In the genomic region with DNA sequence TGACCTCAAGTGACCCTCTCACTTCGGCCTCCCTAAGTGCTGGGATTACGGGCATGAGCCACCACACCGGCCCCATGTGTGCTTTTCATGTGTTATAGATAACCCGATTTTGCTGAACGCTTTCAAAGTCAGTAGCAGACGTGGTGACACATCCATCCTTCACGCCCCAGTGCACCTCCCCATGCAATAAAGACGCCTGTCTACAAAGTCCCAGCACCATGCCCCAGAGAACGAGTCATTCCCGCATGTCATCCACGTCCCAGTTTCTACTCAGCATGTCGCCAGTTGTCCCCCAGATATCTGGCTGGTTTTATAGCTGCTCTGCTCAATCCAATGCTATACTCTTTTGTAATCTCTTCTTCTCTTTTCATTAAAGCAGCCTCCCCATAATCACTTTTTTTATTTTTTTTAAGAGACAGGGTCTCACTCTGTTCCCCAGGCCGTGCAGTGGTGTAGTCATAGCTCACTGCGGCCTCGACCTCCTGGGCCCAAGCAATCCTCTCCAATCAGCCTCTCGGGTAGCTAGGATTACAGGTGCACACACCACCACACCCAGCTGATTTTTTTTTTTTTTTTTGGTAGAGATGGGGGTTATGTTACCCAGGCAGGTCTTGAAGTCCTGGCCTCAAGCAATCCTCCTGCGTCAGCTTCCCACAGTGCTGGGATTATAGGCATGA, we compare ENCODE assay signal across 8 cellular contexts. TPM values are rescaled to one million over a fixed set of nuclear protein-coding genes. Genes with fewer than 3 reads are reported as not detected.
DNase-seq lines count a peak whose midpoint lies in the region; ATAC-seq and TF ChIP-seq lines count a peak whose summit lies in the region.

No MANE protein-coding gene starts in this region.

- CTCF ChIA-PET in activated B cell treated with CpG ODN at 0.5 μM for 24 hours (lab: Charles Lee) = interaction anchor here (0.8 to 1.9 kb wide), 4 partner anchors 43 to 116 kb away, joined by 4 to 9 read pairs (median 4); a partner anchor contains a TSS

- H3K4me3 Mint-ChIP-seq in activated B cell treated with CpG ODN at 0.5 μM for 24 hours = peak overlapping the region; percentile 77

- no peaks in the 10 kb centered on the region for H3K27me3 ChIP-seq in tibial artery

- H3K4me1 Mint-ChIP-seq in activated B cell treated with CpG ODN at 0.5 μM for 24 hours = peaks cover 87% of the 10 kb centered on the region

- H3K9me3 Mint-ChIP-seq in activated B cell treated with CpG ODN at 0.5 μM for 24 hours = no peaks in the 10 kb centered on the region

- DNase-seq in Daoy (ENCODE audit: low read depth) (peak; percentile 77), activated B cell treated with CpG ODN at 0.5 μM for 24 hours (peak; percentile 57), glomerular visceral epithelial cell (ENCODE audit: extremely low spot score) (peak; percentile 84), tibial artery (no peak)
- peak; percentile 48 for DNase-seq in stimulated activated naive CD8-positive, alpha-beta T cell treated with anti-CD3 and anti-CD28 coated beads, Interleukin-15, Interleukin-2, amounts not matched to agents 100 U/mL and 50 U/mL, for 24 hours
- DNase-seq in activated CD4-positive, CD25-positive, alpha-beta regulatory T cell (lab: John Stamatoyannopoulos, UW) = no peak

- TF ChIP-seq CTCF in activated B cell treated with CpG ODN at 0.5 μM for 24 hours (IDR thresholded peaks at IDR 0.05) (no peak), tibial artery (IDR thresholded peaks at IDR 0.05) (no peak)

- no peak overlapping the region for H3K27ac ChIP-seq in tibial artery

- H3K9me3 ChIP-seq in tibial artery = no peaks in the 10 kb centered on the region

- peaks cover 0 to 35% (median 18%) of the 10 kb centered on the region in 4 donors for H3K4me1 ChIP-seq in tibial artery

- H3K27ac Mint-ChIP-seq in activated B cell treated with CpG ODN at 0.5 μM for 24 hours = peak overlapping the region; percentile 94

- no peaks in the 10 kb centered on the region for H3K27me3 Mint-ChIP-seq in activated B cell treated with CpG ODN at 0.5 μM for 24 hours

- no peak overlapping the region for H3K4me3 ChIP-seq in tibial artery

- POLR2A ChIA-PET in activated B cell treated with CpG ODN at 0.5 μM for 24 hours (lab: Charles Lee) = interaction anchor here (0.6 to 3.1 kb wide), 14 partner anchors 9 to 489 kb away, joined by 3 to 26 read pairs (median 5); a partner anchor contains a TSS

- intact Hi-C loops in activated B cell treated with CpG ODN at 0.5 μM for 24 hours (cut with micrococcal nuclease) = no loop called here
- intact Hi-C loops in tibial artery (cut with DNase I; ENCODE audit: low total_unique reads) = no loop called here

- peaks cover 25% of the 10 kb centered on the region for H3K36me3 Mint-ChIP-seq in activated B cell treated with CpG ODN at 0.5 μM for 24 hours (ENCODE audit: low read depth)

- peaks cover 0 to 28% (median 11%) of the 10 kb centered on the region in 3 donors for H3K36me3 ChIP-seq in tibial artery

- ATAC-seq in HG02970 (IDR thresholded peaks at IDR 0.05; ENCODE audit: low FRiP score, unreplicated experiment) (peak; percentile 36), activated B cell treated with CpG ODN at 0.5 μM for 24 hours (ENCODE audit: low read depth) (peak; percentile 69), GM21576 (IDR thresholded peaks at IDR 0.05; ENCODE audit: unreplicated experiment) (no peak)
- peak; percentile 52 for ATAC-seq in stimulated activated naive CD8-positive, alpha-beta T cell treated with anti-CD3 and anti-CD28 coated beads, Interleukin-15, Interleukin-2, amounts not matched to agents 100 U/mL and 50 U/mL, for 24 hours

RNA-seq across cellular contexts. Expression of a gene that starts 42.5 kb away (rescaled TPM):
- 41.2 and 52.8 TPM in 2 replicates for total RNA-seq in Daoy (2014; rRNA removed; shearing (Covaris generic))
- total RNA-seq in activated B cell treated with CpG ODN at 0.5 μM for 24 hours = 220 and 257 TPM in 2 replicates

RNA-seq across cellular contexts. Expression of a gene that starts 59.2 kb away (rescaled TPM):
- 37.1 and 42.3 TPM in 2 replicates for total RNA-seq in Daoy (2014; rRNA removed; shearing (Covaris generic))
- total RNA-seq in activated B cell treated with CpG ODN at 0.5 μM for 24 hours = 69.4 and 74.9 TPM in 2 replicates

Comparison
In these comparisons a context has a peak if more than half of its experiments do, and no peak if none do; other contexts are left out.
1. DNase-seq: peak in Daoy (single experiment), activated B cell treated with CpG ODN at 0.5 μM for 24 hours (single experiment), glomerular visceral epithelial cell (single experiment) and stimulated activated naive CD8-positive, alpha-beta T cell treated with anti-CD3 and anti-CD28 coated beads, Interleukin-15, Interleukin-2, amounts not matched to agents 100 U/mL and 50 U/mL, for 24 hours (single experiment); none in activated CD4-positive, CD25-positive, alpha-beta regulatory T cell (0 of 4) and tibial artery (0 of 2).